8 cellular contexts compared by ENCODE assay signal in genomic region chr6:117674991-117675657, GRCh38. TPM values are rescaled to one million over a fixed set of nuclear protein-coding genes. Genes with fewer than 3 reads are reported as not detected.
DNase-seq lines count a peak whose midpoint lies in the region; ATAC-seq and TF ChIP-seq lines count a peak whose summit lies in the region.

Gene NUS1, plus strand, starts transcription at chr6:117675469. Its CDS starts 202 bp downstream, at chr6:117675671.

- H3K36me3 Mint-ChIP-seq in activated naive CD4-positive, alpha-beta T cell treated with anti-CD3 and anti-CD28 coated beads, Interleukin-2, amount 50 U/mL, for 72 hours = peaks cover 4 to 19% of the 10 kb centered on the region in 2 donors

- peak within 1 kb of the TSS; percentile 84 for H3K4me3 ChIP-seq in GM12865 (ENCODE audit: low read depth, low read length)
- H3K4me3 ChIP-seq in osteoblast (ENCODE audit: insufficient read depth, low read length) = peak within 1 kb of the TSS; percentile 86
- H3K4me3 ChIP-seq in testis = peak within 1 kb of the TSS; percentile 67 to 80

- peaks cover 38% of the 10 kb centered on the region for H4K20me1 ChIP-seq in osteoblast (ENCODE audit: insufficient read depth, low read length)

- H3K9me3 Mint-ChIP-seq in activated naive CD4-positive, alpha-beta T cell treated with anti-CD3 and anti-CD28 coated beads, Interleukin-2, amount 50 U/mL, for 72 hours = no peaks in the 10 kb centered on the region

- H3K4me1 ChIP-seq in osteoblast (ENCODE audit: insufficient read depth, low read length) = peaks cover 26% of the 10 kb centered on the region
- peaks cover 20% of the 10 kb centered on the region for H3K4me1 ChIP-seq in testis

- peak within 1 kb of the TSS; percentile 95 for H3K27ac Mint-ChIP-seq in activated naive CD4-positive, alpha-beta T cell treated with anti-CD3 and anti-CD28 coated beads, Interleukin-2, amount 50 U/mL, for 72 hours

- peak within 1 kb of the TSS; percentile 73 for H3K27ac ChIP-seq in osteoblast (ENCODE audit: low read depth, low read length)
- H3K27ac ChIP-seq in testis = peak within 1 kb of the TSS; percentile 62 to 76

- peak within 1 kb of the TSS; percentile 99 for H2AFZ ChIP-seq in osteoblast (ENCODE audit: low read length)

- H3K27me3 ChIP-seq in osteoblast (ENCODE audit: insufficient read depth, low read length) = no peaks in the 10 kb centered on the region
- no peaks in the 10 kb centered on the region for H3K27me3 ChIP-seq in testis

- TF ChIP-seq CTCF in GM12865 (IDR thresholded peaks at IDR 0.05; ENCODE audit: insufficient read depth, low read depth, low read length, missing control alignments) (peak; percentile 81), osteoblast (IDR thresholded peaks at IDR 0.05; ENCODE audit: extremely low read depth, low read depth, low read length) (peak; percentile 68), testis (IDR thresholded peaks at IDR 0.05) (peak; percentile 68 to 94 (median 86))

- TF ChIP-seq POLR2A in testis (IDR thresholded peaks at IDR 0.05) = no peak

- intact Hi-C loops in testis (cut with DNase I; ENCODE audit: low total_unique reads) = loop anchor here (10.0 kb wide), 1 partner anchor 70 kb away; the partner anchor contains the start of gene GOPC

- ATAC-seq in HG02759 (IDR thresholded peaks at IDR 0.05; ENCODE audit: unreplicated experiment) = peak; percentile 97
- ATAC-seq in activated naive CD4-positive, alpha-beta T cell treated with anti-CD3 and anti-CD28 coated beads, Interleukin-2, amount 50 U/mL, for 72 hours = peak; percentile 92 to 98

- WGBS in testis, 2 donors = 0 to 2% methylated on average over 12 to 45 of the region's 53 CpGs

- peak within 1 kb of the TSS; percentile 98 for H3K4me2 ChIP-seq in osteoblast (ENCODE audit: insufficient read depth, low read length)

- H3K36me3 ChIP-seq in osteoblast (ENCODE audit: insufficient read depth, low read length) (peaks cover 4% of the 10 kb centered on the region), testis (ENCODE audit: low read depth, missing control alignments) (no peaks in the 10 kb centered on the region)

- H3K9me3 ChIP-seq in osteoblast (ENCODE audit: low read depth, low read length) = no peaks in the 10 kb centered on the region
- H3K9me3 ChIP-seq in testis = no peaks in the 10 kb centered on the region

- H3K79me2 ChIP-seq in osteoblast (ENCODE audit: insufficient read depth, low read length) = peaks cover 48% of the 10 kb centered on the region

- DNase-seq in GM12865 (ENCODE audit: low read depth) (peak; percentile 98), NCI-H1105 treated with DMSO at 0.1 percent for 48 hours (lab: John Stamatoyannopoulos, UW) (peak; percentile 96), SKM-1 treated with dmso at 0.1 percent for 144 hours (lab: John Stamatoyannopoulos, UW; ENCODE audit: unreplicated experiment) (peak; percentile 91), glomerular visceral epithelial cell (ENCODE audit: extremely low spot score) (peak; percentile 97), osteoblast (ENCODE audit: insufficient read length, low spot score, missing footprints) (peak; percentile 98), testis (peak; percentile 99)
- peak; percentile 95 to 98 for DNase-seq in activated naive CD4-positive, alpha-beta T cell treated with anti-CD3 and anti-CD28 coated beads, Interleukin-2, amount 50 U/mL, for 72 hours (ENCODE audit: low spot score in 2 of 2)

RNA-seq across cellular contexts. Expression of gene NUS1, which starts in this region (rescaled TPM):
- total RNA-seq in activated naive CD4-positive, alpha-beta T cell treated with anti-CD3 and anti-CD28 coated beads, Interleukin-2, amount 50 U/mL, for 72 hours = 10 to 100 TPM; 21.2 to 28.7 TPM
- 17.7 and 19.2 TPM in 2 replicates for total RNA-seq in osteoblast
- total RNA-seq in testis = 10 to 100 TPM; 16.6 to 21.5 TPM
- 20.2 TPM for polyA plus RNA-seq in testis (ENCODE audit: insufficient read depth, low read depth, low replicate concordance)

Comparison
In these comparisons a context has a peak if more than half of its experiments do, and no peak if none do; other contexts are left out.
1. Peak in every context shown above with its lines: DNase-seq, ATAC-seq, H3K4me3 ChIP-seq and H3K27ac ChIP-seq.